In the genomic region with DNA sequence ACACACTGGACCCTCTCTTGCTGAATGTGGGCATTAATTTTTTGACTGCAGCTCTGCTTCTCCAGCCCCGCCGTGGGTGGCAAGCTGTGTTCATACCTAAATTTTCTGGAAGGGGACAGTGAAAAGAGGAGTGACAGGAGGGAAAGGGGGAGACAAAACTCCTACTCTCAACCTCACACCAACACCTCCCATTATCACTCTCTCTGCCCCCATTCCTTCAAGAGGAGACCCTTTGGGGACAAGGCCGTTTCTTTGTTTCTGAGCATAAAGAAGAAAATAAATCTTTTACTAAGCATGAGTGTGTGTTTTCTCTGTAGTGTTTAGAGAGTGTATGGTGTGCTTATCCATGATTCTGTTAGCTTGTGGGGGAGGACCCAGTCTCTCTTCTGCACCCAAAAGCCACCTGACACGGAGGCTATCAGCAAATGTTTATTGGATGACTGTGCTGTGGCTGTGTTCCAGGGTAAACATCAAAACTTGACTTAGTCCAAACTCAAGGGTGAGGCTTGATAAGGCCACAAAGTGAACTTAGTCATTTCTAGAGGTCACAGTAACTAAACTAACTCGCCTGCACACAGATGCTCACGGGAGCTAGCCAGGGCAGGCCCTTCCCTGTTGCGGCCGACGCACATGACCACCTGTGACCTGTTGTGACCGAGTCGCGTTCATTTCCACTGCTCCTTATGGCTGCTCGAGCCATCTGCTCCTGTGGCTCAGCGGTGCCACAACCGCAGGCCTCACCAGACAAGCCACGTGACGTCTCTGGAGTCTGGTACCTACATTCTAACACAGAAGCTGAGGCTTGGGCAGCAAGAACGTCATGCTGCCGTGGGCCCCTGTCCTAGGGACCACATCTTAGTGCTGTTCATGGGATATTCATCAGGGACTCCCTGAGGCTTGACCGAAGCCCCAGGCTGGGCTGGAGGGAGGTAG, we compare ENCODE assay signal across 8 cellular contexts. TPM values are rescaled to one million over a fixed set of nuclear protein-coding genes. Genes with fewer than 3 reads are reported as not detected.
A peak's percentile ranks its signal among the peaks of the same experiment; 100 is the strongest.
DNase-seq lines count a peak whose midpoint lies in the region; ATAC-seq, FAIRE-seq and TF ChIP-seq lines count a peak whose summit lies in the region.

No MANE protein-coding gene starts in this region.

- no peak overlapping the region for H3K4me3 Mint-ChIP-seq in activated naive CD4-positive, alpha-beta T cell treated with anti-CD3 and anti-CD28 coated beads, Interleukin-2, amount 10 ng/mL, durations not matched to agents 7 days and 5 days

- peak; percentile 61 to 74 for ATAC-seq in right cardiac atrium

- peaks cover 29% of the 10 kb centered on the region for H3K4me1 Mint-ChIP-seq in activated naive CD4-positive, alpha-beta T cell treated with anti-CD3 and anti-CD28 coated beads, Interleukin-2, amount 10 ng/mL, durations not matched to agents 7 days and 5 days

- no peak for TF ChIP-seq CTCF in VCaP (conservative IDR thresholded peaks at IDR 0.05)

- peak overlapping the region; percentile 66 for H3K27ac Mint-ChIP-seq in activated naive CD4-positive, alpha-beta T cell treated with anti-CD3 and anti-CD28 coated beads, Interleukin-2, amount 10 ng/mL, durations not matched to agents 7 days and 5 days

- H3K27me3 ChIP-seq in right cardiac atrium (ENCODE audit: control insufficient read depth, insufficient read depth), result no peaks in the 10 kb centered on the region

- 58% methylated on average over 20 of the region's 20 CpGs for WGBS in right cardiac atrium

- no peaks in the 10 kb centered on the region for H3K9me3 ChIP-seq in right cardiac atrium (ENCODE audit: control insufficient read depth, low read length)

- H3K27ac ChIP-seq in VCaP (peak overlapping the region; percentile 71), right cardiac atrium (ENCODE audit: low read length) (peak overlapping the region; percentile 21)

- no peak overlapping the region for H3K4me3 ChIP-seq in right cardiac atrium (ENCODE audit: low read length)

- H3K4me1 ChIP-seq in right cardiac atrium (ENCODE audit: control insufficient read depth, insufficient read depth, low read length), result peaks cover 3% of the 10 kb centered on the region

- no peaks in the 10 kb centered on the region for H3K27me3 Mint-ChIP-seq in activated naive CD4-positive, alpha-beta T cell treated with anti-CD3 and anti-CD28 coated beads, Interleukin-2, amount 10 ng/mL, durations not matched to agents 7 days and 5 days

- no peak for FAIRE-seq in urothelium cell line (lab: Jason Lieb, UNC)

- CTCF ChIA-PET in activated naive CD4-positive, alpha-beta T cell treated with anti-CD3 and anti-CD28 coated beads, Interleukin-2, amount 10 ng/mL, durations not matched to agents 7 days and 5 days (lab: Charles Lee), result no interaction called here

- no peak for DNase-seq in activated naive CD4-positive, alpha-beta T cell treated with anti-CD3 and anti-CD28 coated beads, Interleukin-2, amount 10 ng/mL, durations not matched to agents 7 days and 5 days
- DNase-seq in activated naive CD4-positive, alpha-beta T cell treated with Interleukin-2 at 50 U/mL for 16 hours, result no peak
- peak in 2 of 3 donors; percentile 10 to 45 for DNase-seq in right cardiac atrium
- peak; percentile 42 for DNase-seq in urothelium cell line (ENCODE audit: low spot score)
- no peak for DNase-seq in NCI-H187 treated with DMSO at 0.1 percent for 48 hours (lab: John Stamatoyannopoulos, UW)
- DNase-seq in ecto neural progenitor cell (ENCODE audit: low spot score), result no peak
- DNase-seq in effector CD8-positive, alpha-beta T cell (lab: John Stamatoyannopoulos, UW), result no peak

- H3K36me3 Mint-ChIP-seq in activated naive CD4-positive, alpha-beta T cell treated with anti-CD3 and anti-CD28 coated beads, Interleukin-2, amount 10 ng/mL, durations not matched to agents 7 days and 5 days, result peaks cover 49% of the 10 kb centered on the region

- intact Hi-C loops in right cardiac atrium (cut with DNase I), result no loop called here

- H3K9me3 Mint-ChIP-seq in activated naive CD4-positive, alpha-beta T cell treated with anti-CD3 and anti-CD28 coated beads, Interleukin-2, amount 10 ng/mL, durations not matched to agents 7 days and 5 days, result no peaks in the 10 kb centered on the region

RNA-seq across cellular contexts. Expression of a gene that starts 9.8 kb away (rescaled TPM):
- total RNA-seq in right cardiac atrium, result 10 to 100 TPM; 17.8 to 21.6 (median 21.0) TPM
- polyA plus RNA-seq in right cardiac atrium, result 47.6 TPM

RNA-seq across cellular contexts. Expression of a gene that starts 11.0 kb away (rescaled TPM):
- total RNA-seq in right cardiac atrium, result 10 to 100 TPM; 21.6 to 35.1 (median 25.5) TPM
- polyA plus RNA-seq in right cardiac atrium, result 17.0 TPM

RNA-seq across cellular contexts. Expression of a gene that starts 17.5 kb away (rescaled TPM):
- 10 to 100 TPM; 29.7 to 40.9 (median 36.7) TPM for total RNA-seq in right cardiac atrium
- 21.1 TPM for polyA plus RNA-seq in right cardiac atrium

RNA-seq across cellular contexts. Expression of a gene that starts 18.2 kb away (rescaled TPM):
- under 1 TPM; 0.20 to 0.53 (median 0.33) TPM for total RNA-seq in right cardiac atrium
- polyA plus RNA-seq in right cardiac atrium, result 0.23 TPM

RNA-seq across cellular contexts. Expression of a gene that starts 18.3 kb away (rescaled TPM):
- total RNA-seq in right cardiac atrium, result 1 to 10 TPM; 5.0 to 6.3 (median 5.5) TPM
- polyA plus RNA-seq in right cardiac atrium, result 2.5 TPM

Comparison
In these comparisons a context has a peak if more than half of its experiments do, and no peak if none do; other contexts are left out.
1. DNase-seq: peak in right cardiac atrium (2 of 3) and urothelium cell line (single experiment); none in activated naive CD4-positive, alpha-beta T cell treated with anti-CD3 and anti-CD28 coated beads, Interleukin-2, amount 10 ng/mL, durations not matched to agents 7 days and 5 days (single experiment), activated naive CD4-positive, alpha-beta T cell treated with Interleukin-2 at 50 U/mL for 16 hours (single experiment), NCI-H187 treated with DMSO at 0.1 percent for 48 hours (single experiment), ecto neural progenitor cell (single experiment) and effector CD8-positive, alpha-beta T cell (single experiment).